ENCODE assay signal across 21 cellular contexts in genomic region chr1:31901838-31902508, GRCh38. TPM values are rescaled to one million over a fixed set of nuclear protein-coding genes. Genes with fewer than 3 reads are reported as not detected.
DNase-seq lines count a peak whose midpoint lies in the region; ATAC-seq and TF ChIP-seq lines count a peak whose summit lies in the region.
"Had no signal": no experiment of that assay in that cellular context is flagged by ENCODE, and none has a peak within 500 bp of the region (broad histone marks: within the 10 kb centered on the region; RNA-seq: fewer than 3 reads in every experiment).

No MANE protein-coding gene starts in this region.

- peak overlapping the region; percentile 10 for H3K27ac Mint-ChIP-seq in T-helper 2 cell treated with Interferon-gamma antibody and Interleukin-4, amounts not matched to agents 5 μg/mL and 100 μg/mL, for 36 hours
- peak overlapping the region in 6 of 10 donors; percentile 4 to 81 (median 60) for H3K27ac Mint-ChIP-seq in naive thymus-derived CD8-positive, alpha-beta T cell
- H3K27ac Mint-ChIP-seq: activated naive CD4-positive, alpha-beta T cell treated with anti-CD3 and anti-CD28 coated beads, Interleukin-2, amount 50 U/mL, for 24 hours; neural progenitor cell; T-helper 1 cell treated with Interleukin-12 subunit alpha and Interleukin-12 subunit beta and Interleukin-4 antibody, amounts not matched to agents 30 μg/mL and 1 μg/mL, for 36 hours; WTC11 had no signal

- peaks cover 10% of the 10 kb centered on the region for H3K4me1 ChIP-seq in PC-3 (ENCODE audit: insufficient read depth, low read length)
- H3K4me1 ChIP-seq: neural progenitor cell, thyroid gland had no signal

- no peaks in the 10 kb centered on the region for H4K20me1 ChIP-seq in PC-3 (ENCODE audit: low read length)

- ATAC-seq in PC-3, result no peak
- no peak for ATAC-seq in naive thymus-derived CD8-positive, alpha-beta T cell
- ATAC-seq: WTC11 had no signal

- peaks cover 4% of the 10 kb centered on the region for H3K9me3 Mint-ChIP-seq in T-helper 2 cell treated with Interferon-gamma antibody and Interleukin-4, amounts not matched to agents 5 μg/mL and 100 μg/mL, for 36 hours
- H3K9me3 Mint-ChIP-seq in naive thymus-derived CD8-positive, alpha-beta T cell, result no peaks in the 10 kb centered on the region
- H3K9me3 Mint-ChIP-seq: activated naive CD4-positive, alpha-beta T cell treated with anti-CD3 and anti-CD28 coated beads, Interleukin-2, amount 50 U/mL, for 24 hours had no signal

- H3K9ac ChIP-seq in PC-3 (ENCODE audit: low read length), result no peak overlapping the region
- H3K9ac ChIP-seq: neural progenitor cell had no signal

- POLR2A ChIA-PET in PC-3 (lab: Charles Lee; ENCODE audit: unreplicated experiment), result interaction anchor here (0.5 to 0.6 kb wide), 4 partner anchors 31 to 95 kb away, joined by 3 to 6 read pairs (median 4); no protein-coding TSS in a partner anchor
- POLR2A ChIA-PET in naive thymus-derived CD8-positive, alpha-beta T cell (lab: Charles Lee), result interaction anchor here (0.5 to 1.7 kb wide), 3 partner anchors 12 to 789 kb away, joined by 3 to 7 read pairs (median 3); no protein-coding TSS in a partner anchor

- H3K27ac ChIP-seq in PC-3 (ENCODE audit: low read length), result no peak overlapping the region
- H3K27ac ChIP-seq: brain microvascular endothelial cell, coronary artery, hepatocyte, neural progenitor cell, thyroid gland had no signal

- TF ChIP-seq CTCF in GM12865 (IDR thresholded peaks at IDR 0.05; ENCODE audit: insufficient read depth, low read depth, low read length, missing control alignments), result no peak
- no peak for TF ChIP-seq CTCF in PC-3 (conservative IDR thresholded peaks at IDR 0.05; ENCODE audit: low read depth, low read length)
- TF ChIP-seq CTCF in GM10266 (IDR thresholded peaks at IDR 0.05; ENCODE audit: control insufficient read depth, insufficient read depth, low read depth, missing control alignments), result no peak

- no peaks in the 10 kb centered on the region for H3F3A ChIP-seq in PC-3 (ENCODE audit: low read length, unreplicated experiment)

- H3K9me3 ChIP-seq in PC-3 (ENCODE audit: low read length), result no peaks in the 10 kb centered on the region
- H3K9me3 ChIP-seq: thyroid gland had no signal

- H3K9me2 ChIP-seq in PC-3 (replicated peaks; ENCODE audit: low read length), result no peaks in the 10 kb centered on the region

- no peaks in the 10 kb centered on the region for H3K27me3 ChIP-seq in PC-3 (ENCODE audit: low read length)
- H3K27me3 ChIP-seq: brain microvascular endothelial cell, hepatocyte, neural progenitor cell, thyroid gland had no signal

- no peak overlapping the region for H2AFZ ChIP-seq in PC-3 (ENCODE audit: low read length)
- H2AFZ ChIP-seq: hepatocyte, neural progenitor cell had no signal

- H3K36me3 Mint-ChIP-seq in T-helper 2 cell treated with Interferon-gamma antibody and Interleukin-4, amounts not matched to agents 5 μg/mL and 100 μg/mL, for 36 hours (ENCODE audit: low read depth), result peaks cover 32% of the 10 kb centered on the region
- peaks cover 0 to 24% (median 0%) of the 10 kb centered on the region in 3 donors for H3K36me3 Mint-ChIP-seq in naive thymus-derived CD8-positive, alpha-beta T cell

- H3K4me1 Mint-ChIP-seq in T-helper 2 cell treated with Interferon-gamma antibody and Interleukin-4, amounts not matched to agents 5 μg/mL and 100 μg/mL, for 36 hours (ENCODE audit: low read depth), result peaks cover 23% of the 10 kb centered on the region
- peaks cover 16 to 46% (median 41%) of the 10 kb centered on the region in 4 donors for H3K4me1 Mint-ChIP-seq in naive thymus-derived CD8-positive, alpha-beta T cell
- H3K4me1 Mint-ChIP-seq: neural progenitor cell, WTC11 had no signal

- no peak overlapping the region for H3K4me2 ChIP-seq in PC-3 (ENCODE audit: low read length)
- H3K4me2 ChIP-seq: hepatocyte, neural progenitor cell had no signal

- peaks cover 11% of the 10 kb centered on the region; the same call in 1 of the 2 replicates for H3K36me3 ChIP-seq in PC-3 (ENCODE audit: low read depth, low read length)
- H3K36me3 ChIP-seq: neural progenitor cell had no signal

- TSS peak; percentile 3 for BruUV-seq in PC-3 (replicated peaks; lab: Mats Ljungman, UMichigan)

- CTCF ChIA-PET in PC-3 (lab: Charles Lee), result interaction anchor here (0.6 to 1.0 kb wide), 3 partner anchors 16 to 107 kb away, joined by 4 to 5 read pairs (median 5); no protein-coding TSS in a partner anchor

- H3K4me3 Mint-ChIP-seq in T-helper 2 cell treated with Interferon-gamma antibody and Interleukin-4, amounts not matched to agents 5 μg/mL and 100 μg/mL, for 36 hours, result no peak overlapping the region
- peak overlapping the region in 1 of 10 donors; percentile 26 for H3K4me3 Mint-ChIP-seq in naive thymus-derived CD8-positive, alpha-beta T cell
- H3K4me3 Mint-ChIP-seq: activated naive CD4-positive, alpha-beta T cell treated with anti-CD3 and anti-CD28 coated beads, Interleukin-2, amount 50 U/mL, for 24 hours; neural progenitor cell; T-helper 1 cell treated with Interleukin-12 subunit alpha and Interleukin-12 subunit beta and Interleukin-4 antibody, amounts not matched to agents 30 μg/mL and 1 μg/mL, for 36 hours; WTC11 had no signal

- no peak for DNase-seq in T-helper 2 cell treated with Interferon-gamma antibody and Interleukin-4, amounts not matched to agents 5 μg/mL and 100 μg/mL, for 36 hours (ENCODE audit: low spot score)
- DNase-seq in T-helper 2 cell, result no peak
- DNase-seq in GM12865 (ENCODE audit: low read depth), result peak; percentile 44
- no peak for DNase-seq in PC-3
- no peak for DNase-seq in naive thymus-derived CD8-positive, alpha-beta T cell
- DNase-seq in GM10266 (ENCODE audit: extremely low spot score), result no peak
- DNase-seq in AG08396 (ENCODE audit: low spot score), result no peak
- DNase-seq in NCI-H146 treated with DMSO at 0.1 percent for 48 hours (lab: John Stamatoyannopoulos, UW; ENCODE audit: unreplicated experiment), result no peak
- DNase-seq: activated CD8-positive, alpha-beta memory T cell treated with anti-CD3 and anti-CD28 coated beads, Interleukin-2, amount 50 U/mL, for 4 hours; brain microvascular endothelial cell; C1 segment of cervical spinal cord; DMS53; NCI-H2029; SHP77 treated with DMSO at 0.1 percent for 48 hours; thyroid gland had no signal

- H3K4me3 ChIP-seq in GM12865 (ENCODE audit: low read depth, low read length) (no peak overlapping the region), PC-3 (ENCODE audit: low read length) (no peak overlapping the region)
- H3K4me3 ChIP-seq: coronary artery, hepatocyte, neural progenitor cell, thyroid gland had no signal

- no peaks in the 10 kb centered on the region for H3K79me2 ChIP-seq in PC-3 (ENCODE audit: low read length)
- H3K79me2 ChIP-seq: hepatocyte had no signal

- H3K27me3 Mint-ChIP-seq in T-helper 2 cell treated with Interferon-gamma antibody and Interleukin-4, amounts not matched to agents 5 μg/mL and 100 μg/mL, for 36 hours (ENCODE audit: low read depth), result no peaks in the 10 kb centered on the region
- no peaks in the 10 kb centered on the region for H3K27me3 Mint-ChIP-seq in naive thymus-derived CD8-positive, alpha-beta T cell
- H3K27me3 Mint-ChIP-seq: activated naive CD4-positive, alpha-beta T cell treated with anti-CD3 and anti-CD28 coated beads, Interleukin-2, amount 50 U/mL, for 24 hours had no signal

- intact Hi-C loops in PC-3 (cut with micrococcal nuclease), result no loop called here

RNA-seq across cellular contexts. Expression of gene PTP4A2, which starts 36.2 kb away (rescaled TPM):
- total RNA-seq in PC-3 (2014; rRNA removed), result 335 and 340 TPM in 2 replicates
- total RNA-seq in naive thymus-derived CD8-positive, alpha-beta T cell, result 100 to 1,000 TPM; 230 to 235 TPM
- 100 to 1,000 TPM; 287 to 748 (median 546) TPM for polyA plus RNA-seq in naive thymus-derived CD8-positive, alpha-beta T cell
